Comparison of ENCODE assay signal across 11 cellular contexts in the genomic region with DNA sequence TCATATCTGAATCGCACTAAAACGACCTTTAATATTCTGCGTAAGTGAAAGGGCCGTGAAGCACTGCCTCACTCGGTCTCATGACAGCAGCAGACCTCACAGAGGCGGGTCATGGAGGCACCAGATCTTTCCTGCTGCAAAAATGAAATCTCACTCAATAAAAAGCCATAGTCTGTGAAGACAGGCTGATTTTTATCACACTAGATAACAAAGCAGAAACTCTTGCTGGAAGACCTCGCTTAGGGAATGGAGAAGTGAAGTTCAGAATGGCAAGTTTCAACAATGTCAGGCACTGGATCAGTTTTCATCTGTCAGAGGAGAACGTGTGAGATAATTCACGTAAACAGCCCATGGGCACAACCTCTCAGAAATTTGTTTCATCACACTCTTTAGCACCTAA. TPM values are rescaled to one million over a fixed set of nuclear protein-coding genes. Genes with fewer than 3 reads are reported as not detected.
A peak's percentile ranks its signal among the peaks of the same experiment; 100 is the strongest.
DNase-seq lines count a peak whose midpoint lies in the region; ATAC-seq and TF ChIP-seq lines count a peak whose summit lies in the region.
"Had no signal": no experiment of that assay in that cellular context is flagged by ENCODE, and none has a peak within 500 bp of the region (broad histone marks: within the 10 kb centered on the region; RNA-seq: fewer than 3 reads in every experiment).

No MANE protein-coding gene starts in this region.

- peaks cover 19 to 20% of the 10 kb centered on the region in 2 donors for H3K4me1 Mint-ChIP-seq in natural killer cell
- peaks cover 5 to 18% of the 10 kb centered on the region in 2 donors for H3K4me1 Mint-ChIP-seq in natural killer cell treated with Interleukin-12 subunit alpha and Interleukin-12 subunit beta and Interleukin-15 and Interleukin-18, amount 100 ng/mL, for 72 hours (ENCODE audit: low read depth in 2 of 2)

- intact Hi-C loops in natural killer cell (cut with micrococcal nuclease) = no loop called here

- no peaks in the 10 kb centered on the region for H3K9me3 ChIP-seq in KOPT-K1 (ENCODE audit: insufficient read depth, low read length, poor library complexity, severe bottlenecking)
- H3K9me3 ChIP-seq: mucosa of descending colon had no signal

- H3K36me3 Mint-ChIP-seq in natural killer cell = no peaks in the 10 kb centered on the region
- no peaks in the 10 kb centered on the region for H3K36me3 Mint-ChIP-seq in natural killer cell treated with Interleukin-12 subunit alpha and Interleukin-12 subunit beta and Interleukin-15 and Interleukin-18, amount 100 ng/mL, for 72 hours

- no peak for DNase-seq in natural killer cell
- no peak for DNase-seq in natural killer cell treated with Interleukin-12 subunit alpha and Interleukin-12 subunit beta and Interleukin-15 and Interleukin-18, amount 100 ng/mL, for 72 hours (ENCODE audit: low spot score)
- DNase-seq in epithelial cell of esophagus (ENCODE audit: low read depth) = peak; percentile 23
- DNase-seq in NCI-H1048 (lab: John Stamatoyannopoulos, UW) = no peak
- no peak for DNase-seq in middle frontal gyrus (ENCODE audit: extremely low spot score, low spot score)
- DNase-seq in AML-193 (lab: John Stamatoyannopoulos, UW) = no peak
- no peak for DNase-seq in OCI-M2 (lab: John Stamatoyannopoulos, UW; ENCODE audit: unreplicated experiment)
- DNase-seq: activated CD4-positive, alpha-beta T cell treated with anti-CD3 and anti-CD28 coated beads for 1 hour had no signal

- H3K9me3 Mint-ChIP-seq in natural killer cell = no peaks in the 10 kb centered on the region
- H3K9me3 Mint-ChIP-seq in natural killer cell treated with Interleukin-12 subunit alpha and Interleukin-12 subunit beta and Interleukin-15 and Interleukin-18, amount 100 ng/mL, for 72 hours = no peaks in the 10 kb centered on the region

- H3K27me3 Mint-ChIP-seq in natural killer cell (ENCODE audit: low read depth in 2 of 2) = no peaks in the 10 kb centered on the region
- H3K27me3 Mint-ChIP-seq in natural killer cell treated with Interleukin-12 subunit alpha and Interleukin-12 subunit beta and Interleukin-15 and Interleukin-18, amount 100 ng/mL, for 72 hours = no peaks in the 10 kb centered on the region

- peak overlapping the region; percentile 63 for H3K27ac ChIP-seq in KOPT-K1 (ENCODE audit: low read depth, low read length, poor library complexity, severe bottlenecking)

- H3K27ac Mint-ChIP-seq in natural killer cell = peak overlapping the region; percentile 59 to 67
- H3K27ac Mint-ChIP-seq in natural killer cell treated with Interleukin-12 subunit alpha and Interleukin-12 subunit beta and Interleukin-15 and Interleukin-18, amount 100 ng/mL, for 72 hours = no peak overlapping the region

- peak overlapping the region; percentile 70 for H3K4me3 Mint-ChIP-seq in natural killer cell
- H3K4me3 Mint-ChIP-seq in natural killer cell treated with Interleukin-12 subunit alpha and Interleukin-12 subunit beta and Interleukin-15 and Interleukin-18, amount 100 ng/mL, for 72 hours = no peak overlapping the region

- no peak for TF ChIP-seq CTCF in natural killer cell (IDR thresholded peaks at IDR 0.05)
- no peak for TF ChIP-seq CTCF in epithelial cell of esophagus (IDR thresholded peaks at IDR 0.05; ENCODE audit: insufficient read depth, low read depth, low read length, missing control alignments)

- ATAC-seq in natural killer cell = peak in 1 of 3 donors; percentile 27
- no peak for ATAC-seq in natural killer cell treated with Interleukin-12 subunit alpha and Interleukin-12 subunit beta and Interleukin-15 and Interleukin-18, amount 100 ng/mL, for 72 hours
- ATAC-seq: HCT116 had no signal

- no peak overlapping the region for H3K4me3 ChIP-seq in epithelial cell of esophagus (ENCODE audit: low read length)
- H3K4me3 ChIP-seq: mucosa of descending colon had no signal

- H3K36me3 ChIP-seq in KOPT-K1 (ENCODE audit: insufficient read depth, low read length) = peaks cover 79% of the 10 kb centered on the region

RNA-seq across cellular contexts. Expression of a gene that starts 8.0 kb away (rescaled TPM):
- 10 to 100 TPM; 20.4 to 28.2 (median 23.4) TPM for total RNA-seq in natural killer cell
- 10 to 100 TPM; 37.8 to 62.4 TPM for total RNA-seq in natural killer cell treated with Interleukin-12 subunit alpha and Interleukin-12 subunit beta and Interleukin-15 and Interleukin-18, amount 100 ng/mL, for 72 hours

RNA-seq across cellular contexts. Expression of a gene that starts 40.2 kb away (rescaled TPM):
- total RNA-seq in natural killer cell = 1 to 10 TPM; 6.9 to 7.3 (median 7.2) TPM
- 1 to 10 TPM; 4.4 to 7.0 TPM for total RNA-seq in natural killer cell treated with Interleukin-12 subunit alpha and Interleukin-12 subunit beta and Interleukin-15 and Interleukin-18, amount 100 ng/mL, for 72 hours

Comparison
In these comparisons a context has a peak if more than half of its experiments do, and no peak if none do; other contexts are left out.
1. H3K27ac Mint-ChIP-seq: peak in natural killer cell (2 of 2); none in natural killer cell treated with Interleukin-12 subunit alpha and Interleukin-12 subunit beta and Interleukin-15 and Interleukin-18, amount 100 ng/mL, for 72 hours (0 of 2).